7 cellular contexts compared by ENCODE assay signal in the genomic region with DNA sequence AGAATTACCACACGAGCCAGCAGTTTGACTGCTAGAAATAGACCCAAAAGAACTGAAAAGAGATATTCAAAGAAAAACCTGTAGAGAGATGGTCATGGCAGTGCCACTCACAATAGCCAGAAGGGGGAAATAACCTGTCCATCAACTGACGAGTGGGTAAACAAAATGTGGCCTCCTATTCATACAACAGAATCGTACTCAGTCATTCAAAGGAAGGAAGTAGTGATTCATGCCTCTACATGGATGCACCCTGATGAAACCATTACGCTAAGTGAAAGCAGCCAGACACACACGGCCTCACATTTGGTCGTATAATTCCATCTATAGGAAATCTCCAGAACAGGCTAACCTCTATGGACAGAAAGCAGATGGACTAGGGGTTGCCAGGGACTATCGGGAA. TPM values are rescaled to one million over a fixed set of nuclear protein-coding genes. Genes with fewer than 3 reads are reported as not detected.
"Had no signal": no experiment of that assay in that cellular context is flagged by ENCODE, and none has a peak within 500 bp of the region (broad histone marks: within the 10 kb centered on the region; RNA-seq: fewer than 3 reads in every experiment).

No MANE protein-coding gene starts in this region.

RNA-seq across cellular contexts. Expression of a gene that starts 2.1 kb away (rescaled TPM):
- total RNA-seq: HT-29, LHCN-M2, MCF 10A, OCI-LY7, PC-3, SK-MEL-5 had no signal
- polyA plus RNA-seq: SK-N-SH had no signal

RNA-seq across cellular contexts. Expression of a gene that starts 45.4 kb away (rescaled TPM):
- total RNA-seq: HT-29, OCI-LY7, PC-3 had no signal
